ENCODE assay signal across 17 cellular contexts in genomic region chr5:160020266-160020770, GRCh38.
"Had no signal": no experiment of that assay in that cellular context is flagged by ENCODE, and none has a peak within 500 bp of the region (broad histone marks: within the 10 kb centered on the region; RNA-seq: fewer than 3 reads in every experiment).

No MANE protein-coding gene starts in this region.

- H3K4me3 ChIP-seq: psoas muscle, sigmoid colon, suprapubic skin, upper lobe of left lung had no signal

- H3K27ac Mint-ChIP-seq: activated CD4-positive, alpha-beta T cell treated with anti-CD3 and anti-CD28 coated beads for 36 hours; endodermal cell had no signal

- H3K9me3 Mint-ChIP-seq: endodermal cell, nephron progenitor cell had no signal

- DNase-seq: activated CD4-positive, alpha-beta T cell treated with anti-CD3 and anti-CD28 coated beads for 36 hours; activated gamma-delta T cell; cortex of kidney; endodermal cell; hypothalamus; left cardiac atrium; nephron progenitor cell; psoas muscle; SIG-M5; sigmoid colon; stimulated activated naive CD4-positive, alpha-beta T cell treated with Interleukin-2 at 50 U/mL for 16 hours; T1000; upper lobe of left lung had no signal

- H3K27ac ChIP-seq: psoas muscle, suprapubic skin, VCaP had no signal

- H3K27me3 Mint-ChIP-seq: activated CD4-positive, alpha-beta T cell treated with anti-CD3 and anti-CD28 coated beads for 36 hours had no signal

- FAIRE-seq: astrocyte had no signal

- H3K4me3 Mint-ChIP-seq: activated CD4-positive, alpha-beta T cell treated with anti-CD3 and anti-CD28 coated beads for 36 hours; endodermal cell; nephron progenitor cell had no signal

- H3K27me3 ChIP-seq: sigmoid colon, suprapubic skin, upper lobe of left lung had no signal

- H3K9me3 ChIP-seq: psoas muscle, sigmoid colon, suprapubic skin, upper lobe of left lung had no signal

- H3K4me1 Mint-ChIP-seq: endodermal cell had no signal

- ATAC-seq: activated CD4-positive, alpha-beta T cell treated with anti-CD3 and anti-CD28 coated beads for 36 hours; esophagus mucosa; left cardiac atrium; psoas muscle had no signal

- H3K4me1 ChIP-seq: psoas muscle had no signal
